Comparison of ENCODE assay signal across 18 cellular contexts in genomic region chr13:50016421-50016820, GRCh38. TPM values are rescaled to one million over a fixed set of nuclear protein-coding genes. Genes with fewer than 3 reads are reported as not detected.
A peak's percentile ranks its signal among the peaks of the same experiment; 100 is the strongest.
DNase-seq lines count a peak whose midpoint lies in the region; ATAC-seq and TF ChIP-seq lines count a peak whose summit lies in the region.
"Had no signal": no experiment of that assay in that cellular context is flagged by ENCODE, and none has a peak within 500 bp of the region (broad histone marks: within the 10 kb centered on the region; RNA-seq: fewer than 3 reads in every experiment).

No MANE protein-coding gene starts in this region.

- in situ Hi-C loops in ACHN (cut with HindIII; ENCODE audit: low pct_ligation_motif_present, low pct_unique_long_range_greater_than_20kb, low sequenced_read_pairs): no loop called here

- H3K27ac ChIP-seq in heart right ventricle (peak overlapping the region in 8 of 10 donors; percentile 17 to 83 (median 66)), right atrium auricular region (peak overlapping the region; percentile 9 to 51), tibial artery (peak overlapping the region; percentile 21 to 45), prostate gland (peak overlapping the region in 1 of 2 donors; percentile 7)

- H3K4me3 ChIP-seq in heart right ventricle (no peak overlapping the region), right atrium auricular region (no peak overlapping the region), tibial artery (no peak overlapping the region), prostate gland (no peak overlapping the region)

- H3K4me1 ChIP-seq in heart right ventricle (peaks cover 0 to 46% (median 34%) of the 10 kb centered on the region in 9 donors), right atrium auricular region (peaks cover 0 to 42% of the 10 kb centered on the region in 2 donors), tibial artery (peaks cover 0 to 45% (median 18%) of the 10 kb centered on the region in 4 donors), prostate gland (replicated peaks) (no peaks in the 10 kb centered on the region)

- TF ChIP-seq POLR2A in prostate gland (IDR thresholded peaks at IDR 0.05): no peak

- H3K36me3 Mint-ChIP-seq in chondrocyte (ENCODE audit: low read depth): peaks cover 32% of the 10 kb centered on the region

- H3K36me3 ChIP-seq in heart right ventricle: peaks cover 0 to 78% (median 20%) of the 10 kb centered on the region in 9 donors
- peaks cover 27% of the 10 kb centered on the region for H3K36me3 ChIP-seq in right atrium auricular region
- peaks cover 26 to 44% (median 35%) of the 10 kb centered on the region in 3 donors for H3K36me3 ChIP-seq in tibial artery
- no peaks in the 10 kb centered on the region for H3K36me3 ChIP-seq in prostate gland

- ATAC-seq in heart right ventricle (peak in 2 of 8 donors; percentile 31 to 43), Right ventricle myocardium superior (ENCODE audit: poor library complexity) (no peak)
- ATAC-seq: activated CD8-positive, alpha-beta T cell treated with anti-CD3 and anti-CD28 coated beads for 36 hours; PC-3 had no signal

- TF ChIP-seq CTCF in heart right ventricle (IDR thresholded peaks at IDR 0.05) (no peak), chondrocyte (IDR thresholded peaks at IDR 0.05) (peak; percentile 13), right atrium auricular region (IDR thresholded peaks at IDR 0.05) (no peak), tibial artery (IDR thresholded peaks at IDR 0.05) (no peak), prostate gland (IDR thresholded peaks at IDR 0.05) (no peak)

- no peaks in the 10 kb centered on the region for H3K27me3 Mint-ChIP-seq in chondrocyte (ENCODE audit: low read depth)
- H3K27me3 Mint-ChIP-seq: activated CD8-positive, alpha-beta T cell treated with anti-CD3 and anti-CD28 coated beads for 36 hours; progenitor cell of endocrine pancreas had no signal

- 66 to 69% methylated on average over 3 of the region's 3 CpGs for WGBS in heart right ventricle, 2 donors
- 54% methylated on average over 3 of the region's 3 CpGs for WGBS in prostate gland

- intact Hi-C loops in heart right ventricle (cut with DNase I): no loop called here
- intact Hi-C loops in Right ventricle myocardium superior (cut with DNase I): no loop called here
- intact Hi-C loops in tibial artery (cut with DNase I; ENCODE audit: low total_unique reads): no loop called here
- intact Hi-C loops in prostate gland (cut with DNase I): no loop called here

- H3K9me3 Mint-ChIP-seq in chondrocyte (ENCODE audit: low read depth): no peaks in the 10 kb centered on the region
- H3K9me3 Mint-ChIP-seq: activated CD8-positive, alpha-beta T cell treated with anti-CD3 and anti-CD28 coated beads for 36 hours had no signal

- peaks cover 49% of the 10 kb centered on the region for H3K4me1 Mint-ChIP-seq in chondrocyte (ENCODE audit: low read depth)

- DNase-seq in heart right ventricle (no peak), Right ventricle myocardium superior (no peak), chondrocyte (ENCODE audit: low spot score) (no peak), right atrium auricular region (ENCODE audit: low spot score) (no peak), tibial artery (no peak), DMS 273 (lab: John Stamatoyannopoulos, UW; ENCODE audit: unreplicated experiment) (no peak), ACHN (no peak), prostate gland (ENCODE audit: low spot score) (no peak)
- DNase-seq: activated CD8-positive, alpha-beta T cell treated with anti-CD3 and anti-CD28 coated beads for 36 hours; activated effector memory CD4-positive, alpha-beta T cell treated with Interleukin-2 at 50 U/mL for 16 hours; anterior cingulate cortex; effector memory CD4-positive, alpha-beta T cell; glutamatergic neuron; kidney; NCI-H187 treated with DMSO at 0.1 percent for 48 hours; NCI-H526 treated with DMSO at 0.1 percent for 48 hours; PC-3 had no signal

- H3K4me3 Mint-ChIP-seq in chondrocyte (ENCODE audit: unreplicated experiment): no peak overlapping the region
- H3K4me3 Mint-ChIP-seq: activated CD8-positive, alpha-beta T cell treated with anti-CD3 and anti-CD28 coated beads for 36 hours had no signal

- peak overlapping the region; percentile 86 for H3K27ac Mint-ChIP-seq in chondrocyte (ENCODE audit: unreplicated experiment)
- H3K27ac Mint-ChIP-seq: activated CD8-positive, alpha-beta T cell treated with anti-CD3 and anti-CD28 coated beads for 36 hours had no signal

- H3K9me3 ChIP-seq in heart right ventricle (no peaks in the 10 kb centered on the region), right atrium auricular region (no peaks in the 10 kb centered on the region), tibial artery (no peaks in the 10 kb centered on the region), prostate gland (no peaks in the 10 kb centered on the region)

- H3K27me3 ChIP-seq in heart right ventricle: no peaks in the 10 kb centered on the region
- no peaks in the 10 kb centered on the region for H3K27me3 ChIP-seq in right atrium auricular region
- no peaks in the 10 kb centered on the region for H3K27me3 ChIP-seq in tibial artery
- H3K27me3 ChIP-seq in prostate gland (replicated peaks; ENCODE audit: insufficient read depth): no peaks in the 10 kb centered on the region

RNA-seq across cellular contexts. Expression of gene KCNRG, which starts 1.2 kb away (rescaled TPM):
- total RNA-seq in heart right ventricle (under 1 TPM in 6 of 10 donors, not detected in 4; 0.19 to 0.86 (median 0.29) TPM), Right ventricle myocardium superior (0.32 TPM), chondrocyte (0.22 to 0.59 TPM (median 0.36 TPM) in 3 replicates), right atrium auricular region (1 to 10 TPM; 1.6 TPM), prostate gland (1 to 10 TPM; 1.0 to 3.9 TPM)
- polyA plus RNA-seq in heart right ventricle: under 1 TPM; 0.19 to 0.22 TPM

RNA-seq across cellular contexts. Expression of gene TRIM13, which starts 19.6 kb away (rescaled TPM):
- 10 to 100 TPM; 16.0 to 26.9 (median 19.1) TPM for total RNA-seq in heart right ventricle
- 10 to 100 TPM in 1 of 2 donors, 1 to 10 TPM in 1; 9.7 to 24.6 TPM for polyA plus RNA-seq in heart right ventricle
- total RNA-seq in Right ventricle myocardium superior: 22.3 TPM
- total RNA-seq in chondrocyte: 24.4 to 30.8 TPM (median 27.7 TPM) in 3 replicates
- 10 to 100 TPM; 15.8 to 16.0 TPM for total RNA-seq in right atrium auricular region
- total RNA-seq in prostate gland: 10 to 100 TPM; 24.4 to 52.4 TPM
